In the genomic region with DNA sequence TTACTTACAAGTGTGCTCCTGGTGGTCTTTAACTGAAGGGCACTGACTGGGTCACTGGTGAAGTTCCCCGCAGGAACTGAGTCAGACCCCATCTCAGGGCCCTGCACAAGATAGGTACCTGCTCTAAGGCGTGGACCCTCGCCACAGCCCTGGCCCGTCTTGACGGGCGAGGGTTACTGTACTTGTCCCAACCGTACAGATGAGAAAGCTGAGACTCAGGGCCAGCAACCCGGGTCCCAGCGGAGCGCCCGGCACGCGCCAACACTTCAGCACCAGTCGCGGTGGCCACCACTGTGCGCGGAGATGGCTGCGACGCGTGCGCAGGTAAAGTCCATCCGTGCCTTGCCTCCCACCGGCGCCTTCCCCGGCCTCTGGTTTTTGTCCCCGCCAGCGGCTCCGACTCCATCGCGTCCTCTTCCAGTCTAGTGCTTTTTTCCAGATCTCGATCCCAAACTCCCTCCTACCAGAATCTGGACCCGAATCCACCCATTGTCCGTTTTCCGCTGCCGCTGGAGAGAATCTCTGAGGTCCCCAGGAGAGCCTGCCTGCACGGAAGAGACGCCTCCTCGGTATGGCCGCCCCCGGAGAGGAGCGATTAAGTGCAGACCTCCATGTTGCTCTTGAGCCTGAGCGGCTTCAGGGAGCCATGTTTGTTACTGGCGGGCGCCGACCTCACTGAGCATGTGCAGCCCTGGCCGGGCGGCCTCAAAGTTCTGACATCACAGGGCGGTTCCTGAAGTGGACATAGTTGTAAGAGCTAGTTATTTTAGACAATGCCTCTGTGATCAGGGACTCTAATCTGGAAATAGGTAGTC, we compare ENCODE assay signal across 8 cellular contexts.
DNase-seq lines count a peak whose midpoint lies in the region; ATAC-seq and TF ChIP-seq lines count a peak whose summit lies in the region.
"Not testable (repeated sequence)": the region's sequence is repeated elsewhere in the genome, so short reads cannot be mapped to it uniquely, and the experiment has no call there.

No MANE protein-coding gene starts in this region.

- peak overlapping the region; percentile 81 for H2AFZ ChIP-seq in mammary epithelial cell (ENCODE audit: low read depth, low read length)

- H3K36me3 Mint-ChIP-seq in naive thymus-derived CD4-positive, alpha-beta T cell = not testable (repeated sequence)

- peak; percentile 70 for DNase-seq in activated CD8-positive, alpha-beta memory T cell treated with anti-CD3 and anti-CD28 coated beads, Interleukin-2, amount 50 U/mL, for 48 hours
- not testable (repeated sequence) for DNase-seq in mammary epithelial cell
- DNase-seq in Right ventricle myocardium superior = peak; percentile 51
- peak; percentile 49 to 75 (median 58) for DNase-seq in naive thymus-derived CD4-positive, alpha-beta T cell
- peak; percentile 26 to 42 for DNase-seq in stimulated activated CD4-positive, alpha-beta T cell treated with anti-CD3 and anti-CD28 coated beads, Interleukin-1b, Interleukin-23, amount 100 ng/mL, for 4 hours (ENCODE audit: low read depth in 2 of 2)

- in situ Hi-C loops in mammary epithelial cell (cut with MboI; ENCODE audit: low sequenced_read_pairs in 2 of 2) = not testable (repeated sequence)

- not testable (repeated sequence) for H3K9me3 Mint-ChIP-seq in naive thymus-derived CD4-positive, alpha-beta T cell

- H3K4me2 ChIP-seq in mammary epithelial cell (ENCODE audit: insufficient read depth, low read depth, low read length) = peak overlapping the region; percentile 60

- ATAC-seq in GM18505 (IDR thresholded peaks at IDR 0.05; ENCODE audit: unreplicated experiment); Right ventricle myocardium superior (ENCODE audit: poor library complexity): not testable (repeated sequence)
- ATAC-seq in naive thymus-derived CD4-positive, alpha-beta T cell = peak; percentile 42

- H3K4me3 ChIP-seq in mammary epithelial cell (replicated peaks in 1 of 3; ENCODE audit: insufficient read depth in 1 of 3, low read depth in 2 of 3, low read length in 3 of 3) (peak overlapping the region; percentile 39 to 50 (median 44)), urinary bladder (ENCODE audit: low read depth, low read length) (peak overlapping the region; percentile 20)
- H3K4me3 ChIP-seq in naive thymus-derived CD4-positive, alpha-beta T cell (ENCODE audit: low read length) = not testable (repeated sequence)

- peak overlapping the region; percentile 13 for H3K9ac ChIP-seq in mammary epithelial cell (ENCODE audit: insufficient read depth, low read length)

- CTCF ChIA-PET in mammary epithelial cell (lab: Charles Lee; ENCODE audit: low non-redundant PET); naive thymus-derived CD4-positive, alpha-beta T cell (lab: Charles Lee): not testable (repeated sequence)

- POLR2A ChIA-PET in naive thymus-derived CD4-positive, alpha-beta T cell (lab: Charles Lee) = not testable (repeated sequence)

- 1% methylated on average over 38 of the region's 48 CpGs for WGBS in mammary epithelial cell (ENCODE audit: low coverage, missing lambda C conversion rate)
- 1% methylated on average over 47 of the region's 48 CpGs for WGBS in urinary bladder

- H3K36me3 ChIP-seq in mammary epithelial cell (ENCODE audit: insufficient read depth, low read length); naive thymus-derived CD4-positive, alpha-beta T cell (ENCODE audit: control insufficient read depth in 2 of 3, insufficient read depth in 3 of 3, low read length in 3 of 3); urinary bladder (ENCODE audit: insufficient read depth): not testable (repeated sequence)

- TSS peak; percentile 63 for BruUV-seq in mammary epithelial cell (replicated peaks; lab: Mats Ljungman, UMichigan)

- not testable (repeated sequence) for H3K4me1 Mint-ChIP-seq in naive thymus-derived CD4-positive, alpha-beta T cell

- not testable (repeated sequence) for H3K9me3 ChIP-seq in mammary epithelial cell (replicated peaks; ENCODE audit: insufficient read depth, low read length); naive thymus-derived CD4-positive, alpha-beta T cell (ENCODE audit: control insufficient read depth in 2 of 3, low read length in 3 of 3)

- not testable (repeated sequence) for H3K27me3 ChIP-seq in mammary epithelial cell (ENCODE audit: insufficient read depth, low read length); naive thymus-derived CD4-positive, alpha-beta T cell (ENCODE audit: control insufficient read depth in 2 of 2, insufficient read depth in 2 of 2, low read length in 2 of 2)

- not testable (repeated sequence) for H3K27me3 Mint-ChIP-seq in naive thymus-derived CD4-positive, alpha-beta T cell

- H4K20me1 ChIP-seq in mammary epithelial cell (ENCODE audit: insufficient read depth, low read length) = not testable (repeated sequence)

- dilution Hi-C loops in mammary epithelial cell (cut with HindIII; ENCODE audit: low sequenced_read_pairs) = not testable (repeated sequence)

- not testable (repeated sequence) for H3K4me1 ChIP-seq in mammary epithelial cell (ENCODE audit: insufficient read depth, low read length); naive thymus-derived CD4-positive, alpha-beta T cell (ENCODE audit: control insufficient read depth in 2 of 2, insufficient read depth in 2 of 2, low read length in 2 of 2); urinary bladder (ENCODE audit: insufficient read depth)

- intact Hi-C loops in mammary epithelial cell (cut with micrococcal nuclease); Right ventricle myocardium superior (cut with DNase I); naive thymus-derived CD4-positive, alpha-beta T cell (cut with micrococcal nuclease): not testable (repeated sequence)

- not testable (repeated sequence) for TF ChIP-seq CTCF in mammary epithelial cell (conservative IDR thresholded peaks at IDR 0.05 in 1 of 2, IDR thresholded peaks at IDR 0.05 in 1 of 2; ENCODE audit: extremely low read depth in 1 of 2, insufficient read depth in 1 of 2, low read depth in 1 of 2, low read length in 2 of 2)

- peak overlapping the region; percentile 22 for H3K27ac ChIP-seq in mammary epithelial cell (ENCODE audit: insufficient read depth, low read depth, low read length)
- peak overlapping the region; percentile 67 for H3K27ac ChIP-seq in naive thymus-derived CD4-positive, alpha-beta T cell (ENCODE audit: low read depth, low read length)
- not testable (repeated sequence) for H3K27ac ChIP-seq in urinary bladder (ENCODE audit: low read depth)

- H3K27ac Mint-ChIP-seq in naive thymus-derived CD4-positive, alpha-beta T cell = peak overlapping the region in 3 of 9 donors; percentile 51 to 94 (median 52)

- TF ChIP-seq POLR2A in GM18505 (IDR thresholded peaks at IDR 0.05; ENCODE audit: borderline replicate concordance, extremely low read depth, insufficient read depth, insufficient read length) = peak; percentile 36
- 0 out of 2 replicates have a peak, but pooled peaks have one; percentile 29 for TF ChIP-seq POLR2A in Raji (IDR thresholded peaks at IDR 0.05; ENCODE audit: insufficient read depth, low read depth, low read length)

- peak overlapping the region; percentile 45 to 100 (median 64) for H3K4me3 Mint-ChIP-seq in naive thymus-derived CD4-positive, alpha-beta T cell

- not testable (repeated sequence) for H3K79me2 ChIP-seq in mammary epithelial cell (ENCODE audit: insufficient read depth, low read length)
